Comparison of ENCODE assay signal across 9 cellular contexts in the genomic region with DNA sequence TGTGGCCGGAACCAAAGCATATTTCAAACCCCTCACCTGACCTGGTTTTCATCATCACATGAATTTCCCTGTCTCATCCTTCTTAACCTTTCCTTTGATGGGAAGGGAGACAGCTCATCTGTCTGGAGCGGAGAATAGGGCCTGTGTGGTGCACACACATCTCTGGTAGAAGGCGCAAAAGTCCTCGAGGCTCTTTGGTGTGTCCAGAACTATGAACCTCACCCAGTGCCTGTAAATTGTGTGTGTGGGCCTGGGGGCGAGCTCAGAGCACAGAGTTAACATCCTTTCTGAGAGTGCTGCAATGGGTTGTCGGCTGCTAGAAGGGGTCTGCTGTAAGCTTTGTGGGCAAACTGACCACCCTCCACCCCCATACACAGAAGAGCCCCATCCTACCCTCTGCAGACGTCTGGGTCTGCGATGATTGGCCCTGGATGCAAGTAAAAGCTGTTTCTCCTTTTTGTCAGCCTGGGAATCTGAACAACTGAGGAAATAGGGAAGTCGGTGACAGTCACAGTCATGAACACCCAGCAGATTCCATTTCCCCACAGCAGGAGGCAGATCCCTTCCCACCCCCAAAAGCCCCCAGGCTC. TPM values are rescaled to one million over a fixed set of nuclear protein-coding genes. Genes with fewer than 3 reads are reported as not detected.
DNase-seq lines count a peak whose midpoint lies in the region; ATAC-seq, FAIRE-seq and TF ChIP-seq lines count a peak whose summit lies in the region.
"Had no signal": no experiment of that assay in that cellular context is flagged by ENCODE, and none has a peak within 500 bp of the region (broad histone marks: within the 10 kb centered on the region; RNA-seq: fewer than 3 reads in every experiment).

No MANE protein-coding gene starts in this region.

- peak; percentile 51 for FAIRE-seq in GM12891 (lab: Jason Lieb, UNC)

- H3K4me3 ChIP-seq in foreskin fibroblast (ENCODE audit: low read depth in 1 of 2, low read length in 2 of 2) = peak overlapping the region; percentile 62 to 68
- peak overlapping the region; percentile 75 for H3K4me3 ChIP-seq in rectal smooth muscle tissue (ENCODE audit: low read length)

- no peak for ATAC-seq in GM18870 (IDR thresholded peaks at IDR 0.05; ENCODE audit: unreplicated experiment)

- H3K9ac ChIP-seq in rectal smooth muscle tissue (ENCODE audit: low read length) = no peak overlapping the region

- no peak for TF ChIP-seq POLR2A in GM12891 (IDR thresholded peaks at IDR 0.05; ENCODE audit: low read depth, low read length)

- H3K36me3 ChIP-seq in rectal smooth muscle tissue (ENCODE audit: control insufficient read depth, insufficient read depth, low read length) = no peaks in the 10 kb centered on the region
- H3K36me3 ChIP-seq: ascending aorta had no signal

- no peak overlapping the region for H3K27ac ChIP-seq in rectal smooth muscle tissue (ENCODE audit: low read depth, low read length)

- H3K4me1 ChIP-seq in rectal smooth muscle tissue (ENCODE audit: control insufficient read depth, insufficient read depth, low read length) = no peaks in the 10 kb centered on the region

- DNase-seq in GM12891 (ENCODE audit: insufficient read length, low spot score) (no peak), RKO (ENCODE audit: low spot score) (peak; percentile 89), foreskin fibroblast (no peak), T1000 (lab: John Stamatoyannopoulos, UW) (no peak), GM10266 (ENCODE audit: extremely low spot score) (no peak), NAMALWA (ENCODE audit: low spot score) (no peak)

- TF ChIP-seq CTCF in foreskin fibroblast (IDR thresholded peaks at IDR 0.05; ENCODE audit: low read depth, low read length) (no peak), GM10266 (IDR thresholded peaks at IDR 0.05; ENCODE audit: control insufficient read depth, insufficient read depth, low read depth, missing control alignments) (no peak)

- peaks cover 4% of the 10 kb centered on the region for H3K27me3 ChIP-seq in rectal smooth muscle tissue (ENCODE audit: control insufficient read depth, insufficient read depth, low read length)
- H3K27me3 ChIP-seq: ascending aorta had no signal

TF ChIP-seq in GM12891, 5 proteins besides CTCF, POLR2A, EP300 and RAD21:
- TF ChIP-seq SPI1 (IDR thresholded peaks at IDR 0.05; ENCODE audit: low read depth, low read length) (peak; percentile 65), POU2F2 (IDR thresholded peaks at IDR 0.05; ENCODE audit: low read depth, low read length) (no peak), TAF1 (IDR thresholded peaks at IDR 0.05; ENCODE audit: low read depth, low read length) (no peak), PAX5 (IDR thresholded peaks at IDR 0.05; ENCODE audit: insufficient read depth, low read length, severe bottlenecking) (no peak)

RNA-seq across cellular contexts. Expression of a gene that starts 0.7 kb away (rescaled TPM):
- polyA plus RNA-seq in GM12891 (2012; ENCODE audit: low read depth, missing spikeins) = 15.2 TPM

RNA-seq across cellular contexts. Expression of a gene that starts 34.1 kb away (rescaled TPM):
- polyA plus RNA-seq in GM12891 (2012; ENCODE audit: low read depth, missing spikeins) = 1.5 TPM

RNA-seq across cellular contexts. Expression of a gene that starts 44.1 kb away (rescaled TPM):
- not detected for polyA plus RNA-seq in GM12891 (2012; ENCODE audit: low read depth, missing spikeins)
